ENCODE assay signal across 33 cellular contexts in genomic region chr20:4682682-4683081, GRCh38. TPM values are rescaled to one million over a fixed set of nuclear protein-coding genes. Genes with fewer than 3 reads are reported as not detected.
A peak's percentile ranks its signal among the peaks of the same experiment; 100 is the strongest.
DNase-seq lines count a peak whose midpoint lies in the region; ATAC-seq, FAIRE-seq and TF ChIP-seq lines count a peak whose summit lies in the region.
"Had no signal": no experiment of that assay in that cellular context is flagged by ENCODE, and none has a peak within 500 bp of the region (broad histone marks: within the 10 kb centered on the region; RNA-seq: fewer than 3 reads in every experiment).

No MANE protein-coding gene starts in this region.

- TF ChIP-seq RAD21 in A549 (conservative IDR thresholded peaks at IDR 0.05 in 1 of 2, IDR thresholded peaks at IDR 0.05 in 1 of 2), result no peak
- TF ChIP-seq RAD21 in K562 (CRISPR knock-in tag; conservative IDR thresholded peaks at IDR 0.05 in 1 of 2, IDR thresholded peaks at IDR 0.05 in 1 of 2), result no peak

- 83% methylated on average over 6 of the region's 6 CpGs for WGBS in A549 (ENCODE audit: missing lambda C conversion rate)
- WGBS in K562 (ENCODE audit: insufficient coverage, low coverage, missing lambda C conversion rate), result 58% methylated on average over 4 of the region's 6 CpGs

- no peak for TF ChIP-seq POLR2A in A549 (IDR thresholded peaks at IDR 0.05; ENCODE audit: low read length)
- TF ChIP-seq POLR2A in K562 (conservative IDR thresholded peaks at IDR 0.05), result no peak
- no peak for TF ChIP-seq POLR2A in gastrocnemius medialis (IDR thresholded peaks at IDR 0.05)

- in situ Hi-C loops in K562 (cut with MboI), result no loop called here
- in situ Hi-C loops in gastrocnemius medialis (cut with MboI; ENCODE audit: low sequenced_read_pairs in 4 of 4), result no loop called here

- H3K36me3 ChIP-seq in CD4-positive, alpha-beta memory T cell (ENCODE audit: insufficient read depth, low read length), result no peaks in the 10 kb centered on the region
- H3K36me3 ChIP-seq in K562 (ENCODE audit: control insufficient read depth, insufficient read depth, low read length), result no peaks in the 10 kb centered on the region
- H3K36me3 ChIP-seq in gastrocnemius medialis, result no peaks in the 10 kb centered on the region
- H3K36me3 ChIP-seq: HAP-1, neural progenitor cell, transverse colon had no signal

- H3K27ac Mint-ChIP-seq in CD4-positive, alpha-beta memory T cell, result peak overlapping the region in 6 of 7 donors; percentile 84 to 98 (median 95)
- H3K27ac Mint-ChIP-seq in natural killer cell (peak overlapping the region; percentile 94 to 95), CD14-positive monocyte (no peak overlapping the region)
- H3K27ac Mint-ChIP-seq: memory B cell, neural progenitor cell had no signal

- POLR2A ChIA-PET in A549 (lab: Yijun Ruan, JAX) (no interaction called here), K562 (lab: Yijun Ruan, JAX) (no interaction called here)
- POLR2A ChIA-PET in CD4-positive, alpha-beta memory T cell (lab: Charles Lee; ENCODE audit: partially characterized antibody), result interaction anchor here (1.4 kb wide), 1 partner anchor 14 kb away, joined by 3 read pairs; no protein-coding TSS in a partner anchor

- H3K4me1 ChIP-seq in A549, result peaks cover 19% of the 10 kb centered on the region
- H3K4me1 ChIP-seq in CD4-positive, alpha-beta memory T cell (ENCODE audit: insufficient read depth, low read length), result peaks cover 44% of the 10 kb centered on the region
- peaks cover 12 to 13% of the 10 kb centered on the region in 2 experiments; a peak in 4 of 5 replicates for H3K4me1 ChIP-seq in K562 (replicated peaks in 1 of 2; ENCODE audit: control insufficient read depth in 2 of 2, insufficient read depth in 2 of 2, low read length in 2 of 2)
- peaks cover 8 to 10% of the 10 kb centered on the region in 2 donors for H3K4me1 ChIP-seq in gastrocnemius medialis

- no peak overlapping the region for H3K4me3 Mint-ChIP-seq in CD4-positive, alpha-beta memory T cell
- H3K4me3 Mint-ChIP-seq in natural killer cell (no peak overlapping the region), CD14-positive monocyte (no peak overlapping the region)
- H3K4me3 Mint-ChIP-seq: memory B cell, neural progenitor cell had no signal

- no peaks in the 10 kb centered on the region for H3K27me3 Mint-ChIP-seq in CD4-positive, alpha-beta memory T cell
- H3K27me3 Mint-ChIP-seq in natural killer cell (ENCODE audit: low read depth in 2 of 2) (peaks cover 3 to 7% of the 10 kb centered on the region in 2 donors), CD14-positive monocyte (ENCODE audit: low read depth in 3 of 3) (peaks cover 2 to 7% (median 4%) of the 10 kb centered on the region in 3 donors)
- H3K27me3 Mint-ChIP-seq: memory B cell had no signal

- TF ChIP-seq EP300 in A549 (IDR thresholded peaks at IDR 0.05), result no peak
- no peak for TF ChIP-seq EP300 in K562 (IDR thresholded peaks at IDR 0.05; ENCODE audit: low read length)

- intact Hi-C loops in CD4-positive, alpha-beta memory T cell (cut with micrococcal nuclease), result no loop called here
- intact Hi-C loops in K562 (cut with micrococcal nuclease) (no loop called here), natural killer cell (cut with micrococcal nuclease) (no loop called here), gastrocnemius medialis (cut with DNase I; ENCODE audit: low total_unique reads) (no loop called here), CD14-positive monocyte (cut with micrococcal nuclease) (no loop called here)

- DNase-seq in A549 (ENCODE audit: low read depth in 1 of 2, low spot score in 1 of 2) (no peak), K562 (ENCODE audit: extremely low read depth in 1 of 4, low spot score in 3 of 4) (no peak), natural killer cell (no peak), NCI-H1092 (lab: John Stamatoyannopoulos, UW) (no peak), gastrocnemius medialis (no peak), omental fat pad (ENCODE audit: low spot score) (no peak), CD14-positive monocyte (ENCODE audit: low spot score) (no peak)
- DNase-seq in CD4-positive, alpha-beta memory T cell, result no peak
- DNase-seq: activated CD4-positive, alpha-beta T cell treated with anti-CD3 and anti-CD28 coated beads for 1 hour; activated CD8-positive, alpha-beta memory T cell treated with anti-CD3 and anti-CD28 coated beads for 24 hours; activated gamma-delta T cell treated with Interleukin-2 at 50 U/mL for 16 hours; activated T-cell treated with anti-CD3 and anti-CD28 coated beads, Interleukin-2, amount 50 U/mL, for 1 hour; GDM1; Kasumi-1; left cardiac atrium; NCI-H1436 treated with DMSO at 0.1 percent for 48 hours; NCI-H2107; NCI-H748 treated with DMSO at 0.1 percent for 48 hours; posterior cingulate gyrus; SHP77; stimulated activated CD4-positive, alpha-beta T cell treated with anti-CD3 and anti-CD28 coated beads, Interleukin-4, amount 100 ng/mL, for 1 hour; transverse colon had no signal

- H3K9me3 Mint-ChIP-seq in CD4-positive, alpha-beta memory T cell, result no peaks in the 10 kb centered on the region
- H3K9me3 Mint-ChIP-seq in natural killer cell (no peaks in the 10 kb centered on the region), CD14-positive monocyte (peaks cover 0 to 4% (median 0%) of the 10 kb centered on the region in 7 donors)
- H3K9me3 Mint-ChIP-seq: brain, memory B cell, neural progenitor cell had no signal

- H3K79me2 ChIP-seq in K562 (ENCODE audit: control insufficient read depth, insufficient read depth, low read length), result peaks cover 9% of the 10 kb centered on the region

- H3K27me3 ChIP-seq in CD4-positive, alpha-beta memory T cell (ENCODE audit: insufficient read depth, low read length), result no peaks in the 10 kb centered on the region
- H3K27me3 ChIP-seq in K562 (ENCODE audit: control insufficient read depth in 2 of 2, insufficient read depth in 2 of 2, low read length in 2 of 2), result no peaks in the 10 kb centered on the region
- no peaks in the 10 kb centered on the region for H3K27me3 ChIP-seq in gastrocnemius medialis
- H3K27me3 ChIP-seq: transverse colon had no signal

- H3K9me3 ChIP-seq in A549 (no peaks in the 10 kb centered on the region), K562 (replicated peaks; ENCODE audit: control insufficient read depth, insufficient read depth, low read depth, low read length) (no peaks in the 10 kb centered on the region), gastrocnemius medialis (no peaks in the 10 kb centered on the region)
- H3K9me3 ChIP-seq in CD4-positive, alpha-beta memory T cell (ENCODE audit: control insufficient read depth in 1 of 2, low read length in 2 of 2), result no peaks in the 10 kb centered on the region
- H3K9me3 ChIP-seq: HAP-1, transverse colon had no signal

- no peak overlapping the region for H3K9ac ChIP-seq in K562 (ENCODE audit: insufficient read depth in 1 of 2, low read depth in 2 of 2, low read length in 2 of 2)
- H3K9ac ChIP-seq: neural progenitor cell had no signal

- H4K20me1 ChIP-seq in K562 (replicated peaks; ENCODE audit: control insufficient read depth, insufficient read depth, low read length), result 0 out of 2 replicates have a peak, but pooled peaks cover 4% of the 10 kb centered on the region

- H3K36me3 Mint-ChIP-seq in CD4-positive, alpha-beta memory T cell, result peaks cover 0 to 2% of the 10 kb centered on the region in 2 donors
- H3K36me3 Mint-ChIP-seq in natural killer cell (no peaks in the 10 kb centered on the region), CD14-positive monocyte (no peaks in the 10 kb centered on the region)
- H3K36me3 Mint-ChIP-seq: brain, memory B cell, neural progenitor cell had no signal

- ATAC-seq in A549 (no peak), K562 (no peak), natural killer cell (no peak), gastrocnemius medialis (no peak), omental fat pad (ENCODE audit: low FRiP score) (no peak)
- ATAC-seq: Panc1, sciatic nerve had no signal

- no peak overlapping the region for H3K27ac ChIP-seq in A549
- H3K27ac ChIP-seq in CD4-positive, alpha-beta memory T cell (ENCODE audit: low read depth, low read length), result peak overlapping the region; percentile 29
- no peak overlapping the region for H3K27ac ChIP-seq in K562 (ENCODE audit: extremely low read depth, low read depth, low read length)
- no peak overlapping the region for H3K27ac ChIP-seq in gastrocnemius medialis
- H3K27ac ChIP-seq: neural progenitor cell had no signal

- no TSS peak for BruUV-seq in K562 (replicated peaks; lab: Mats Ljungman, UMichigan)

- no peak overlapping the region for H2AFZ ChIP-seq in K562 (ENCODE audit: low read depth, low read length)
- H2AFZ ChIP-seq: neural progenitor cell had no signal

- FAIRE-seq in A549 (lab: Jason Lieb, UNC) (peak; percentile 46), K562 (lab: Jason Lieb, UNC) (no peak)

- no peak overlapping the region for H3K4me2 ChIP-seq in A549
- H3K4me2 ChIP-seq in K562 (ENCODE audit: insufficient read depth, low read length), result no peak overlapping the region
- H3K4me2 ChIP-seq: neural progenitor cell had no signal

- H3K9me1 ChIP-seq in K562 (ENCODE audit: control insufficient read depth, insufficient read depth, low read length), result no peaks in the 10 kb centered on the region

- no peak overlapping the region for H3K4me3 ChIP-seq in A549
- no peak overlapping the region for H3K4me3 ChIP-seq in CD4-positive, alpha-beta memory T cell (ENCODE audit: low read length in 2 of 2)
- H3K4me3 ChIP-seq in K562, result no peak overlapping the region
- H3K4me3 ChIP-seq in gastrocnemius medialis, result no peak overlapping the region
- H3K4me3 ChIP-seq: HAP-1, neural progenitor cell, transverse colon had no signal

- CTCF ChIA-PET in A549 (lab: Yijun Ruan, JAX) (interaction anchor here (0.8 to 1.3 kb wide), 2 partner anchors 11 to 18 kb away, joined by 3 read pairs; no protein-coding TSS in a partner anchor), K562 (lab: Yijun Ruan, JAX; ENCODE audit: low intra/inter-chr PET ratio) (no interaction called here)
- CTCF ChIA-PET in CD4-positive, alpha-beta memory T cell (lab: Charles Lee; ENCODE audit: partially characterized antibody), result no interaction called here

- TF ChIP-seq CTCF in A549 (IDR thresholded peaks at IDR 0.05), result no peak
- no peak for TF ChIP-seq CTCF in K562 (IDR thresholded peaks at IDR 0.05 in 2 of 3, conservative IDR thresholded peaks at IDR 0.05 in 1 of 3; ENCODE audit: insufficient read depth in 2 of 3, low read depth in 1 of 3, low read length in 3 of 3)
- TF ChIP-seq CTCF in natural killer cell (IDR thresholded peaks at IDR 0.05), result no peak
- no peak for TF ChIP-seq CTCF in gastrocnemius medialis (IDR thresholded peaks at IDR 0.05 in 4 of 5, conservative IDR thresholded peaks at IDR 0.05 in 1 of 5)
- TF ChIP-seq CTCF in omental fat pad (IDR thresholded peaks at IDR 0.05), result no peak
- TF ChIP-seq CTCF in CD14-positive monocyte (IDR thresholded peaks at IDR 0.05), result no peak

- H3K4me1 Mint-ChIP-seq in CD4-positive, alpha-beta memory T cell, result peaks cover 30 to 54% (median 40%) of the 10 kb centered on the region in 4 donors
- peaks cover 36 to 41% of the 10 kb centered on the region in 2 donors for H3K4me1 Mint-ChIP-seq in natural killer cell
- H3K4me1 Mint-ChIP-seq in CD14-positive monocyte, result peaks cover 27% of the 10 kb centered on the region

RNA-seq across cellular contexts. Expression of gene PRNP, which starts 3.6 kb away (rescaled TPM):
- 247 and 269 TPM in 2 replicates for polyA plus RNA-seq in A549 (2011; rRNA removed)
- polyA plus RNA-seq in A549 (2012; cell fraction: cytosol; rRNA removed), result 238 and 294 TPM in 2 replicates
- 167 and 260 TPM in 2 replicates for polyA plus RNA-seq in A549 (2012; cell fraction: nucleus; rRNA removed)
- polyA plus RNA-seq in A549 (2017; fragmentation: RNase III; extraction: RNeasy Plus Mini Kit Qiagen cat#74134 plus additional on column Dnase treatment), result 149 to 153 TPM (median 151 TPM) in 3 replicates
- polyA minus RNA-seq in A549 (2011; rRNA and poly(A)+ RNA removed), result 293 and 405 TPM in 2 replicates
- total RNA-seq in CD4-positive, alpha-beta memory T cell, result 10 to 100 TPM; 64.1 to 67.6 TPM
- polyA plus RNA-seq in CD4-positive, alpha-beta memory T cell, result 100 to 1,000 TPM; 130 to 160 TPM
- 21.4 and 25.0 TPM in 2 replicates for total RNA-seq in K562 (2011; cell fraction: chromatin; rRNA removed; ENCODE audit: low replicate concordance)
- total RNA-seq in K562 (2011; cell fraction: nucleolus; rRNA removed), result 34.3 and 42.7 TPM in 2 replicates
- total RNA-seq in K562 (2011; cell fraction: nucleoplasm; rRNA removed), result 32.1 and 39.8 TPM in 2 replicates
- total RNA-seq in K562 (2014; rRNA removed), result 19.1 and 19.3 TPM in 2 replicates
- total RNA-seq in K562 (2014; rRNA removed; fragmentation: Illumina TruSeq; extraction: Trizol), result 23.2 and 25.3 TPM in 2 replicates
- total RNA-seq in K562 (2015; rRNA removed; fragmentation: Illumina TruSeq; extraction: Trizol), result 15.3 and 16.3 TPM in 2 replicates
- 20.6 and 22.0 TPM in 2 replicates for total RNA-seq in K562 (2021)
- 30.4 and 47.9 TPM in 2 replicates for polyA plus RNA-seq in K562 (2011; rRNA removed)
- 32.2 and 37.3 TPM in 2 replicates for polyA plus RNA-seq in K562 (2011; cell fraction: cytosol; rRNA removed)
- 17.5 and 25.7 TPM in 2 replicates for polyA plus RNA-seq in K562 (2011; cell fraction: nucleus; rRNA removed)
- 17.7 and 35.2 TPM in 2 replicates for polyA plus RNA-seq in K562 (2012)
- 26.2 and 30.3 TPM in 2 replicates for polyA plus RNA-seq in K562 (2014; fragmentation: Illumina TruSeq; extraction: Trizol)
- polyA plus RNA-seq in K562 (2014; fragmentation: Nextera tagmentation; extraction: Ambion mirVana), result 1 to 10 TPM; 7.5 to 8.1 TPM
- polyA plus RNA-seq in K562 (2014; rRNA removed), result 24.0 and 25.5 TPM in 2 replicates
- 33.1 and 42.5 TPM in 2 replicates for polyA minus RNA-seq in K562 (2011; rRNA and poly(A)+ RNA removed)
- polyA minus RNA-seq in K562 (2011; cell fraction: cytosol; rRNA and poly(A)+ RNA removed), result 17.5 and 28.5 TPM in 2 replicates
- polyA minus RNA-seq in K562 (2011; cell fraction: nucleus; rRNA and poly(A)+ RNA removed), result 5.8 and 15.0 TPM in 2 replicates
- total RNA-seq in natural killer cell, result 100 to 1,000 TPM in 2 of 3 donors, 10 to 100 TPM in 1; 90.4 to 114 (median 109) TPM
- 10 to 100 TPM; 34.7 to 75.0 (median 54.9) TPM for total RNA-seq in gastrocnemius medialis
- total RNA-seq in omental fat pad, result 100 to 1,000 TPM in 2 of 4 donors, 10 to 100 TPM in 2; 65.6 to 140 (median 114) TPM
- 100 to 1,000 TPM; 108 to 131 TPM for polyA plus RNA-seq in CD14-positive monocyte

RNA-seq across cellular contexts. Expression of gene PRND, which starts 39.0 kb away (rescaled TPM):
- polyA plus RNA-seq in A549 (2011; rRNA removed) (not detected in 2 replicates), A549 (2017; fragmentation: RNase III; extraction: RNeasy Plus Mini Kit Qiagen cat#74134 plus additional on column Dnase treatment) (not detected in 3 replicates), K562 (2011; rRNA removed) (not detected in 2 replicates), K562 (2014; fragmentation: Illumina TruSeq; extraction: Trizol) (not detected in 2 replicates), K562 (2014; fragmentation: Nextera tagmentation; extraction: Ambion mirVana) (not detected), K562 (2014; rRNA removed) (not detected in 2 replicates), CD14-positive monocyte (not detected)
- polyA plus RNA-seq in A549 (2012; cell fraction: cytosol; rRNA removed), result not detected in 2 replicates
- polyA plus RNA-seq in A549 (2012; cell fraction: nucleus; rRNA removed), result not detected in 2 replicates
- polyA minus RNA-seq in A549 (2011; rRNA and poly(A)+ RNA removed), result not detected in 2 replicates
- not detected for total RNA-seq in CD4-positive, alpha-beta memory T cell
- under 1 TPM in 1 of 2 donors, not detected in 1; 0.04 TPM for polyA plus RNA-seq in CD4-positive, alpha-beta memory T cell
- total RNA-seq in K562 (2011; cell fraction: chromatin; rRNA removed; ENCODE audit: low replicate concordance), result not detected in 2 replicates
- not detected in 2 replicates for total RNA-seq in K562 (2011; cell fraction: nucleolus; rRNA removed)
- not detected in 2 replicates for total RNA-seq in K562 (2011; cell fraction: nucleoplasm; rRNA removed)
- total RNA-seq in K562 (2014; rRNA removed) (not detected in 2 replicates), K562 (2014; rRNA removed; fragmentation: Illumina TruSeq; extraction: Trizol) (not detected in 2 replicates), K562 (2015; rRNA removed; fragmentation: Illumina TruSeq; extraction: Trizol) (not detected in 2 replicates), K562 (2021) (not detected in 2 replicates), natural killer cell (not detected), gastrocnemius medialis (not detected), omental fat pad (under 1 TPM in 1 of 4 donors, not detected in 3; 0.09 TPM)
- not detected in 2 replicates for polyA plus RNA-seq in K562 (2011; cell fraction: cytosol; rRNA removed)
- not detected in 2 replicates for polyA plus RNA-seq in K562 (2011; cell fraction: nucleus; rRNA removed)
- polyA plus RNA-seq in K562 (2012), result not detected in 2 replicates
- polyA minus RNA-seq in K562 (2011; rRNA and poly(A)+ RNA removed), result not detected in 2 replicates
- polyA minus RNA-seq in K562 (2011; cell fraction: cytosol; rRNA and poly(A)+ RNA removed), result not detected in 2 replicates
- polyA minus RNA-seq in K562 (2011; cell fraction: nucleus; rRNA and poly(A)+ RNA removed), result not detected in 2 replicates
- total RNA-seq: chondrocyte; left cardiac atrium; subcutaneous adipose tissue; T-helper 2 cell treated with Interferon-gamma antibody and Interleukin-4, amounts not matched to agents 100 ng/mL and 5 ng/mL, for 36 hours; transverse colon had no signal
- polyA plus RNA-seq: AG04450, BJ had no signal

Comparison
In these comparisons a context has a peak if more than half of its experiments do, and no peak if none do; other contexts are left out.
1. H3K27ac Mint-ChIP-seq: peak in CD4-positive, alpha-beta memory T cell (6 of 7) and natural killer cell (2 of 2); none in CD14-positive monocyte (0 of 7).